In the genomic region with DNA sequence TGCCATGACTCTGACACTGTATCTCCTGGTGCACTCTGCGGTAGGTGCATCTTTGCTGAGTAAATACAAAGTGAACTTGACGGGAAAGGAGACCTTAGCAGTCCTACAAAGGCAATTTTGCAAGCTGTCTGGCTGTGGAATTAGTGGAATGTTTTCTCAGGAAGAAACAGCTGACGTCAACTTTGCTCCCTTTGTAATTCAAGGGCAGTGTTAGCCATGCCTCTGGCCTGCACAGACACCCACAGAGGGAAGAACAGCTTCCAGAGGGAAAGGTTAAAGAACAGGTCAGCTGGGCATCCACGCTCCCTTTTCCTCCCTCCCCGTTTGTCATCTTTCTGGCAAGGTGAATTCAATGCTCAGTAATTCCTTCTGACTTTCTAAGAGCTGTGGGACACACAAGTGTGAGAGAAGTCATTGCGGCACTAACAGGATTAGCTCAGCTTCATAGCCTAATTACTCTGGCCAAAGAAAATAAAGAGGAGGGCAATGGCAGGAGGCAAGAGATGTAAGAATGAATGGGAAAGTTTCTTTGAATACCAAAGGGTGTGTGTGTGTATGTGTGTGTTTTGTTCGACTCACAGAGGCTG, we compare ENCODE assay signal across 1 cellular context.
TF ChIP-seq lines count a peak whose summit lies in the region.

No MANE protein-coding gene starts in this region.

TF ChIP-seq in A549, 52 proteins besides CTCF, POLR2A, EP300 and RAD21 (continued from another document):
- TF ChIP-seq, protein P1, sequence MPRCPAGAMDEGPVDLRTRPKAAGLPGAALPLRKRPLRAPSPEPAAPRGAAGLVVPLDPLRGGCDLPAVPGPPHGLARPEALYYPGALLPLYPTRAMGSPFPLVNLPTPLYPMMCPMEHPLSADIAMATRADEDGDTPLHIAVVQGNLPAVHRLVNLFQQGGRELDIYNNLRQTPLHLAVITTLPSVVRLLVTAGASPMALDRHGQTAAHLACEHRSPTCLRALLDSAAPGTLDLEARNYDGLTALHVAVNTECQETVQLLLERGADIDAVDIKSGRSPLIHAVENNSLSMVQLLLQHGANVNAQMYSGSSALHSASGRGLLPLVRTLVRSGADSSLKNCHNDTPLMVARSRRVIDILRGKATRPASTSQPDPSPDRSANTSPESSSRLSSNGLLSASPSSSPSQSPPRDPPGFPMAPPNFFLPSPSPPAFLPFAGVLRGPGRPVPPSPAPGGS (IDR thresholded peaks at IDR 0.05): peak; percentile 91; the same call in 1 of the 3 replicates
- peak; percentile 98 for TF ChIP-seq GATA3 (IDR thresholded peaks at IDR 0.05; ENCODE audit: borderline replicate concordance)
TF ChIP-seq in A549: peak in this region for 14.
